ENCODE assay signal across 8 cellular contexts in genomic region chr6:118618676-118619377, GRCh38. TPM values are rescaled to one million over a fixed set of nuclear protein-coding genes. Genes with fewer than 3 reads are reported as not detected.
DNase-seq lines count a peak whose midpoint lies in the region; TF ChIP-seq lines count a peak whose summit lies in the region.

No MANE protein-coding gene starts in this region.

- peak; percentile 15 for DNase-seq in H4 (ENCODE audit: low spot score)
- DNase-seq in LoVo (ENCODE audit: low spot score) = peak; percentile 41
- peak; percentile 38 for DNase-seq in activated CD4-positive, CD25-positive, alpha-beta regulatory T cell treated with anti-CD3 and anti-CD28 coated beads, Interleukin-2, amount 50 U/mL, for 16 hours (ENCODE audit: low read depth, low spot score)
- peak; percentile 41 to 58 for DNase-seq in cardiac fibroblast (ENCODE audit: low read depth in 2 of 2)
- DNase-seq in kidney tubule cell (ENCODE audit: low spot score) = peak; percentile 44
- DNase-seq in stimulated activated CD4-positive, alpha-beta T cell treated with anti-CD3 and anti-CD28 coated beads, Interleukin-4, amount 100 ng/mL, for 4 hours = peak; percentile 60 to 62
- DNase-seq in kidney glomerular epithelial cell (lab: John Stamatoyannopoulos, UW) = no peak

- TF ChIP-seq CTCF in GM12873 (IDR thresholded peaks at IDR 0.05; ENCODE audit: insufficient read depth, low read depth, low read length, missing control alignments) (peak; percentile 94), cardiac fibroblast (IDR thresholded peaks at IDR 0.05; ENCODE audit: low read depth, low read length) (peak; percentile 88)

- H3K4me3 ChIP-seq in cardiac fibroblast (replicated peaks in 1 of 2; ENCODE audit: low read depth in 2 of 2, low read length in 2 of 2) = no peak overlapping the region

RNA-seq across cellular contexts. Expression of gene CEP85L, which starts 32.6 kb away (rescaled TPM):
- 1.8 and 3.0 TPM in 2 replicates for total RNA-seq in H4 (2014; rRNA removed; shearing (Covaris generic))
